Comparison of ENCODE assay signal across 9 cellular contexts in genomic region chr10:65861249-65861648, GRCh38.
DNase-seq lines count a peak whose midpoint lies in the region; ATAC-seq lines count a peak whose summit lies in the region.
"Had no signal": no experiment of that assay in that cellular context is flagged by ENCODE, and none has a peak within 500 bp of the region (broad histone marks: within the 10 kb centered on the region; RNA-seq: fewer than 3 reads in every experiment).

No MANE protein-coding gene starts in this region.

- DNase-seq in LoVo (ENCODE audit: low spot score) (peak; percentile 68), iris pigment epithelial cell (ENCODE audit: low read depth) (peak; percentile 22), SHP77 treated with DMSO at 0.1 percent for 48 hours (lab: John Stamatoyannopoulos, UW) (no peak), GDM1 (lab: John Stamatoyannopoulos, UW) (no peak), foreskin melanocyte (no peak)
- DNase-seq: MM.1S had no signal

- ATAC-seq in GM18499 (IDR thresholded peaks at IDR 0.05; ENCODE audit: insufficient read depth, unreplicated experiment): peak; percentile 64
- peak; percentile 54 for ATAC-seq in HG02840 (IDR thresholded peaks at IDR 0.05; ENCODE audit: low FRiP score, unreplicated experiment)
- no peak for ATAC-seq in HG03280 (IDR thresholded peaks at IDR 0.05; ENCODE audit: unreplicated experiment)

Comparison
In these comparisons a context has a peak if more than half of its experiments do, and no peak if none do; other contexts are left out.
1. DNase-seq: peak in LoVo (single experiment) and iris pigment epithelial cell (single experiment); none in SHP77 treated with DMSO at 0.1 percent for 48 hours (single experiment), GDM1 (single experiment) and foreskin melanocyte (single experiment).